ENCODE assay signal across 23 cellular contexts in the genomic region with DNA sequence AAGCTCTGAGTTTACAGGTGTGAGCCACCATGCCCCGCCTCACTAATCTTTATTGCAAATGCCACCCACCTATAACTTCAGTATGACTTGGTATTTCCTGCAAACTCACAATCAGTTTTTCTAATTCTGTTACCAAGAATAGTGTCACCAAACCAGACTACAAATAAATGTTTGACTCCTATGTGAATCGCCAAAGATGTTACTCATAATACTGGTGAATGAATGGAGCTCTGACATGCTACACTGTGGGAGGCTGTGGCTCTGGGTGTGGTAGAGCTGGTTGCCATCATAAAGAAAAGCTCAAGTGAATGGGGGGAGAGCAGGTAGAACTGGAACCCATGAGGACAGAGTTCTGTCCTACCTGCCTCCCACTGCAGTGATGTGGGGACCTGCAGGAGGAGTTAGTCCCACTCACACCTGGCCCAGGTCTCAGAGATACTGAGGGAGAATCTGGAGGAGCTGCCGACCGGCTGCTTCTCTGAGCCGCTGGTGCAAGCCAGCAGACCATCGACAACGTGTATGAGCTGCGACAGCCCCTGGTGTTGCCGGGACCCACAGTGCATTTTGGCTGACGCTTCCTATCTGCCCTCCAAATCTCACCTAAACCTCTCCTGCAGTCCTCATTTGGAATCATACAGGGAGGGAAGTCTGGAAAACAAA.
A peak's percentile ranks its signal among the peaks of the same experiment; 100 is the strongest.
DNase-seq lines count a peak whose midpoint lies in the region; ATAC-seq and TF ChIP-seq lines count a peak whose summit lies in the region.
"Had no signal": no experiment of that assay in that cellular context is flagged by ENCODE, and none has a peak within 500 bp of the region (broad histone marks: within the 10 kb centered on the region; RNA-seq: fewer than 3 reads in every experiment).

No MANE protein-coding gene starts in this region.

- no peak for DNase-seq in activated T-cell treated with anti-CD3 and anti-CD28 coated beads, Interleukin-2, amount 50 U/mL, for 4 hours
- no peak for DNase-seq in activated T-cell treated with anti-CD3 and anti-CD28 coated beads, Interleukin-2, amount 50 U/mL, for 24 hours
- peak; percentile 6 for DNase-seq in H7
- DNase-seq in kidney tubule cell (ENCODE audit: low spot score) = peak; percentile 79
- no peak for DNase-seq in NCI-H1092 (lab: John Stamatoyannopoulos, UW)
- DNase-seq in heart right ventricle = no peak
- DNase-seq: CD4-positive, CD25-positive, alpha-beta regulatory T cell; DMS53; HCEC 1CT; NCI-H1048; NCI-H1417 treated with DMSO at 0.1 percent for 48 hours; NCI-H1694 treated with DMSO at 0.1 percent for 48 hours; NCI-H2081; NCI-H2227 treated with DMSO at 0.1 percent for 48 hours; NCI-H510A; Peyer's patch; SHP77 treated with DMSO at 0.1 percent for 48 hours had no signal

- ATAC-seq in activated T-cell treated with anti-CD3 and anti-CD28 coated beads, Interleukin-2, amount 50 U/mL, for 4 hours = peak; percentile 46 to 58
- ATAC-seq in activated T-helper 17 cell treated with anti-CD3 and anti-CD28 coated beads, Interleukin-2, amount 50 U/mL, for 72 hours (replicated peaks) = peak; percentile 86
- ATAC-seq in GM21576 (IDR thresholded peaks at IDR 0.05; ENCODE audit: unreplicated experiment) (no peak), heart right ventricle (no peak)
- ATAC-seq: GM23338 had no signal

- H3K27me3 Mint-ChIP-seq in activated T-cell treated with anti-CD3 and anti-CD28 coated beads, Interleukin-2, amount 50 U/mL, for 4 hours (ENCODE audit: low read depth) = peaks cover 7% of the 10 kb centered on the region
- peaks cover 24% of the 10 kb centered on the region for H3K27me3 Mint-ChIP-seq in activated T-cell treated with anti-CD3 and anti-CD28 coated beads, Interleukin-2, amount 50 U/mL, for 24 hours
- H3K27me3 Mint-ChIP-seq in activated T-helper 17 cell treated with anti-CD3 and anti-CD28 coated beads, Interleukin-2, amount 50 U/mL, for 72 hours = peaks cover 18% of the 10 kb centered on the region

- intact Hi-C loops in heart right ventricle (cut with DNase I) = loop anchor here (2.0 to 10.0 kb wide), 13 partner anchors 127 to 694 kb away; a partner anchor contains a TSS

- no peaks in the 10 kb centered on the region for H3K9me3 Mint-ChIP-seq in activated T-cell treated with anti-CD3 and anti-CD28 coated beads, Interleukin-2, amount 50 U/mL, for 4 hours
- H3K9me3 Mint-ChIP-seq in activated T-cell treated with anti-CD3 and anti-CD28 coated beads, Interleukin-2, amount 50 U/mL, for 24 hours = no peaks in the 10 kb centered on the region
- no peaks in the 10 kb centered on the region for H3K9me3 Mint-ChIP-seq in activated T-helper 17 cell treated with anti-CD3 and anti-CD28 coated beads, Interleukin-2, amount 50 U/mL, for 72 hours

- peaks cover 1% of the 10 kb centered on the region for H3K4me1 Mint-ChIP-seq in activated T-cell treated with anti-CD3 and anti-CD28 coated beads, Interleukin-2, amount 50 U/mL, for 4 hours (ENCODE audit: low read depth)
- H3K4me1 Mint-ChIP-seq in activated T-cell treated with anti-CD3 and anti-CD28 coated beads, Interleukin-2, amount 50 U/mL, for 24 hours (ENCODE audit: low read depth) = no peaks in the 10 kb centered on the region
- peaks cover 6% of the 10 kb centered on the region for H3K4me1 Mint-ChIP-seq in activated T-helper 17 cell treated with anti-CD3 and anti-CD28 coated beads, Interleukin-2, amount 50 U/mL, for 72 hours
- H3K4me1 Mint-ChIP-seq: CD4-positive, CD25-positive, alpha-beta regulatory T cell; GM23338 had no signal

- no peaks in the 10 kb centered on the region for H3K36me3 ChIP-seq in H7 (replicated peaks; ENCODE audit: control insufficient read depth, insufficient read depth, low read length)
- no peaks in the 10 kb centered on the region for H3K36me3 ChIP-seq in heart right ventricle
- H3K36me3 ChIP-seq: Peyer's patch had no signal

- no peak overlapping the region for H3K27ac ChIP-seq in heart right ventricle
- H3K27ac ChIP-seq: BLaER1, HL-60, Peyer's patch, SK-N-MC had no signal

- no peaks in the 10 kb centered on the region for H3K27me3 ChIP-seq in H7 (ENCODE audit: control insufficient read depth, insufficient read depth, low read length)
- H3K27me3 ChIP-seq in heart right ventricle = peaks cover 0 to 7% (median 0%) of the 10 kb centered on the region in 7 donors
- H3K27me3 ChIP-seq: BLaER1, Peyer's patch had no signal

- no peak overlapping the region for H3K4me3 Mint-ChIP-seq in activated T-cell treated with anti-CD3 and anti-CD28 coated beads, Interleukin-2, amount 50 U/mL, for 4 hours
- no peak overlapping the region for H3K4me3 Mint-ChIP-seq in activated T-cell treated with anti-CD3 and anti-CD28 coated beads, Interleukin-2, amount 50 U/mL, for 24 hours
- H3K4me3 Mint-ChIP-seq in activated T-helper 17 cell treated with anti-CD3 and anti-CD28 coated beads, Interleukin-2, amount 50 U/mL, for 72 hours = no peak overlapping the region
- H3K4me3 Mint-ChIP-seq: CD4-positive, CD25-positive, alpha-beta regulatory T cell; GM23338 had no signal

- peaks cover 0 to 3% (median 0%) of the 10 kb centered on the region in 9 donors for H3K4me1 ChIP-seq in heart right ventricle
- H3K4me1 ChIP-seq: Peyer's patch had no signal

- H3K27ac Mint-ChIP-seq in activated T-cell treated with anti-CD3 and anti-CD28 coated beads, Interleukin-2, amount 50 U/mL, for 24 hours = no peak overlapping the region
- H3K27ac Mint-ChIP-seq in activated T-helper 17 cell treated with anti-CD3 and anti-CD28 coated beads, Interleukin-2, amount 50 U/mL, for 72 hours = no peak overlapping the region
- H3K27ac Mint-ChIP-seq: CD4-positive, CD25-positive, alpha-beta regulatory T cell; GM23338 had no signal

- H3K4me3 ChIP-seq in H7 (ENCODE audit: insufficient read depth, low read depth, low read length) (no peak overlapping the region), heart right ventricle (no peak overlapping the region)
- H3K4me3 ChIP-seq: BLaER1, GM23338, Peyer's patch, SK-N-MC had no signal

- 90 to 92% methylated on average over 10 of the region's 10 CpGs for WGBS in heart right ventricle, 2 donors

- H3K9me3 ChIP-seq in heart right ventricle = no peaks in the 10 kb centered on the region
- H3K9me3 ChIP-seq: BLaER1, Peyer's patch had no signal

- no peak for TF ChIP-seq CTCF in heart right ventricle (IDR thresholded peaks at IDR 0.05)

- H3K36me3 Mint-ChIP-seq in activated T-cell treated with anti-CD3 and anti-CD28 coated beads, Interleukin-2, amount 50 U/mL, for 4 hours (ENCODE audit: insufficient read depth) = no peaks in the 10 kb centered on the region
- H3K36me3 Mint-ChIP-seq in activated T-cell treated with anti-CD3 and anti-CD28 coated beads, Interleukin-2, amount 50 U/mL, for 24 hours (ENCODE audit: low read depth) = no peaks in the 10 kb centered on the region
- no peaks in the 10 kb centered on the region for H3K36me3 Mint-ChIP-seq in activated T-helper 17 cell treated with anti-CD3 and anti-CD28 coated beads, Interleukin-2, amount 50 U/mL, for 72 hours (ENCODE audit: low read depth)
- H3K36me3 Mint-ChIP-seq: CD4-positive, CD25-positive, alpha-beta regulatory T cell had no signal

Comparison
In these comparisons a context has a peak if more than half of its experiments do, and no peak if none do; other contexts are left out.
1. ATAC-seq: peak in activated T-cell treated with anti-CD3 and anti-CD28 coated beads, Interleukin-2, amount 50 U/mL, for 4 hours (2 of 2) and activated T-helper 17 cell treated with anti-CD3 and anti-CD28 coated beads, Interleukin-2, amount 50 U/mL, for 72 hours (single experiment); none in GM21576 (single experiment) and heart right ventricle (0 of 8).
2. DNase-seq: peak in H7 (single experiment) and kidney tubule cell (single experiment); none in activated T-cell treated with anti-CD3 and anti-CD28 coated beads, Interleukin-2, amount 50 U/mL, for 4 hours (single experiment), activated T-cell treated with anti-CD3 and anti-CD28 coated beads, Interleukin-2, amount 50 U/mL, for 24 hours (single experiment), NCI-H1092 (single experiment) and heart right ventricle (0 of 2).